In genomic region chr1:88684482-88685238, GRCh38 we compare ENCODE assay signal across 1 cellular context.
TF ChIP-seq lines count a peak whose summit lies in the region.

No MANE protein-coding gene starts in this region.

TF ChIP-seq in GM12878, 131 proteins besides CTCF, POLR2A, EP300 and RAD21 (continued from another document):
- TF ChIP-seq ZBTB40 (IDR thresholded peaks at IDR 0.05; ENCODE audit: borderline replicate concordance): no peak
- TF ChIP-seq CBX5 (IDR thresholded peaks at IDR 0.05; ENCODE audit: low read depth): 0 out of 2 replicates have a peak, but pooled peaks have one; percentile 19
- no peak for TF ChIP-seq SUPT20H (IDR thresholded peaks at IDR 0.05; ENCODE audit: borderline replicate concordance, control insufficient read depth, low read depth, low read length)
- TF ChIP-seq ZNF207 (IDR thresholded peaks at IDR 0.05; ENCODE audit: borderline replicate concordance): no peak
- 0 out of 2 replicates have a peak, but pooled peaks have one; percentile 19 for TF ChIP-seq GABPA (IDR thresholded peaks at IDR 0.05; ENCODE audit: low read depth)
- TF ChIP-seq MXI1 (IDR thresholded peaks at IDR 0.05; ENCODE audit: low read depth, low read length): no peak
- TF ChIP-seq NKRF (conservative IDR thresholded peaks at IDR 0.05): peak; percentile 39; the same call in 1 of the 2 replicates
- TF ChIP-seq IKZF1 (conservative IDR thresholded peaks at IDR 0.05): peak; percentile 52
TF ChIP-seq in GM12878: peak in this region for 10.
